1 cellular context compared by ENCODE assay signal in the genomic region with DNA sequence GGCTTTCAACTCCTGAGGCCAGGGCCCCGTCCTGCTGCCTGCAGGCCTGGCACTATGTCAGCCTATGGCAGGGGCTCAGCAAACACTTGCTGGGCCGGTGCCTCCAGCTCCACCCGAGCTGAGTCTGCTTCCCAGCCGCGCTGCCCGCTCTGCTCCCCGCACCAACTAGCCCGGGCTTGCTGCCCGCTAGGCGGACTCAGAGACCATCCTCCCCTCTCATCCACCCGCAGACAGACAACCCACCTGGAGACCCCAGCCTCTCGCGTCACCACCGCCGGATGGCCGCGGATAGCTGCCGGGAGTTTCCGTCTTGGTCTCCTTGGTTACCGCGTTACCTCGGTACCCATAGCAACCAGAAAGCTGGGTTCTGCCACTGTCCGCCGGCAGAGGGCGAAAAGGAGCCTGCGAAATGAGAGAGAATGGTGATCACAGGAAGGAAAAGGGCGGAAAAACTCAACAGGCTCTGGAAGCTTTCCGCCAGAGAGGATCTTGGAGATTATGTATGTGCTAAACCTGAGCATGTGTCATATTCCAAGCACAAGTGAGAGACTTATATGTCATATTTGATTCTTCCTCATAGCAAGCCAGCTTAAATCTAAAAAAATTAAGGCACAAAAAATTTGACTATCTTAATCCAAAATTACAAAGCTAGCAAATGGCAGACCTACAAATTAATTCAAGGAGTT.
TF ChIP-seq lines count a peak whose summit lies in the region.

A gene with protein sequence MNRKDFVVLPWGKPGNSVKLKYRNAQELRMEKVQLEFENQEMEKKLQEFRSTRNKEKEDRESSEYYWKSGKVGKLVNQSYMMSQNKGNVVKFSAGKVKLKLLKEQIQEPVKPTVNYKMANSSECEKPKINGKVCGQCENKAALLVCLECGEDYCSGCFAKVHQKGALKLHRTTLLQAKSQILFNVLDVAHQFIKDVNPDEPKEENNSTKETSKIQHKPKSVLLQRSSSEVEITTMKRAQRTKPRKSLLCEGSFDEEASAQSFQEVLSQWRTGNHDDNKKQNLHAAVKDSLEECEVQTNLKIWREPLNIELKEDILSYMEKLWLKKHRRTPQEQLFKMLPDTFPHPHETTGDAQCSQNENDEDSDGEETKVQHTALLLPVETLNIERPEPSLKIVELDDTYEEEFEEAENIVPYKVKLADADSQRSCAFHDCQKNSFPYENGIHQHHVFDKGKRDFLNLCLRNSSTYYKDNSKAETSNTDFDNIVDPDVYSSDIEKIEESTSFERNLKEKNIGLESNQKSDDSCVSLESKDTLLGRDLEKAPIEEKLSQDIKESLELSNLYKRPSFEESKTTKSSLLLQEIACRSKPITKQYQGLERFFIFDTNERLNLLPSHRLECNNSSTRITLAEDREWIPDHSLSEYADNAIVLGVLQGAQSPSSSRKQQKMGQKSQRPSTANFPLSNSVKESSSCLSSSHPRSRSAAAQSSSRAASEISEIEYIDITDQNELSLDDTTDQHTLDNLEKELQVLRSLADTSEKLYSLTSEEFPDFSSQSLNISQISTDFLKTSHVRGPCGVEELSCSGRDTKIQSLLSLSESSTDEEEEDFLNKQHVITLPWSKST (minus strand): TSS at position 294 of the 686 bp plus-strand sequence. CDS start 7,396 bp downstream, outside the sequence.

TF ChIP-seq in SK-N-SH treated with all-trans-retinoic acid at 6 μM for 48 hours, 23 proteins besides CTCF, POLR2A, EP300 and RAD21 (continued from another document):
- TF ChIP-seq TSHZ2 (CRISPR knock-in tag; IDR thresholded peaks at IDR 0.05) (no peak), ZFP3 (CRISPR knock-in tag; IDR thresholded peaks at IDR 0.05) (no peak), ZNF70 (CRISPR knock-in tag; IDR thresholded peaks at IDR 0.05) (no peak), POU6F1 (CRISPR knock-in tag; IDR thresholded peaks at IDR 0.05; ENCODE audit: borderline replicate concordance, low read depth) (no peak), ZNF8 (CRISPR knock-in tag; IDR thresholded peaks at IDR 0.05) (no peak), TOX (CRISPR knock-in tag; IDR thresholded peaks at IDR 0.05; ENCODE audit: borderline replicate concordance) (no peak), SNAI2 (CRISPR knock-in tag; IDR thresholded peaks at IDR 0.05) (no peak), CREB5 (CRISPR knock-in tag; IDR thresholded peaks at IDR 0.05; ENCODE audit: low read depth) (no peak), ESRRG (CRISPR knock-in tag; IDR thresholded peaks at IDR 0.05) (no peak), CSDC2 (CRISPR knock-in tag; IDR thresholded peaks at IDR 0.05) (no peak), GLIS3 (CRISPR knock-in tag; IDR thresholded peaks at IDR 0.05) (no peak), ZC3H10 (CRISPR knock-in tag; IDR thresholded peaks at IDR 0.05) (no peak), RARB (CRISPR knock-in tag; IDR thresholded peaks at IDR 0.05) (no peak), CSRNP3 (CRISPR knock-in tag; IDR thresholded peaks at IDR 0.05) (no peak)
- TF ChIP-seq, protein P1, sequence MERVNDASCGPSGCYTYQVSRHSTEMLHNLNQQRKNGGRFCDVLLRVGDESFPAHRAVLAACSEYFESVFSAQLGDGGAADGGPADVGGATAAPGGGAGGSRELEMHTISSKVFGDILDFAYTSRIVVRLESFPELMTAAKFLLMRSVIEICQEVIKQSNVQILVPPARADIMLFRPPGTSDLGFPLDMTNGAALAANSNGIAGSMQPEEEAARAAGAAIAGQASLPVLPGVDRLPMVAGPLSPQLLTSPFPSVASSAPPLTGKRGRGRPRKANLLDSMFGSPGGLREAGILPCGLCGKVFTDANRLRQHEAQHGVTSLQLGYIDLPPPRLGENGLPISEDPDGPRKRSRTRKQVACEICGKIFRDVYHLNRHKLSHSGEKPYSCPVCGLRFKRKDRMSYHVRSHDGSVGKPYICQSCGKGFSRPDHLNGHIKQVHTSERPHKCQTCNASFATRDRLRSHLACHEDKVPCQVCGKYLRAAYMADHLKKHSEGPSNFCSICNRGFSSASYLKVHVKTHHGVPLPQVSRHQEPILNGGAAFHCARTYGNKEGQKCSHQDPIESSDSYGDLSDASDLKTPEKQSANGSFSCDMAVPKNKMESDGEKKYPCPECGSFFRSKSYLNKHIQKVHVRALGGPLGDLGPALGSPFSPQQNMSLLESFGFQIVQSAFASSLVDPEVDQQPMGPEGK (CRISPR knock-in tag; IDR thresholded peaks at IDR 0.05; ENCODE audit: borderline replicate concordance) = no peak
